12 cellular contexts compared by ENCODE assay signal in genomic region chr16:86951831-86952598, GRCh38.
A peak's percentile ranks its signal among the peaks of the same experiment; 100 is the strongest.
DNase-seq lines count a peak whose midpoint lies in the region; ATAC-seq and TF ChIP-seq lines count a peak whose summit lies in the region.
"Had no signal": no experiment of that assay in that cellular context is flagged by ENCODE, and none has a peak within 500 bp of the region (broad histone marks: within the 10 kb centered on the region; RNA-seq: fewer than 3 reads in every experiment).

No MANE protein-coding gene starts in this region.

- H3K9me3 Mint-ChIP-seq in naive thymus-derived CD4-positive, alpha-beta T cell: peaks cover 0 to 9% (median 0%) of the 10 kb centered on the region in 11 donors

- H2AFZ ChIP-seq in ACC112 (ENCODE audit: low read length, unreplicated experiment): no peak overlapping the region
- H2AFZ ChIP-seq in hepatocyte: no peak overlapping the region

- H3K4me2 ChIP-seq in hepatocyte: no peak overlapping the region

- H3K27ac Mint-ChIP-seq in naive thymus-derived CD4-positive, alpha-beta T cell: no peak overlapping the region

- DNase-seq in astrocyte of the hippocampus (ENCODE audit: low read depth, low spot score) (peak; percentile 90), hepatocyte (ENCODE audit: low spot score) (peak; percentile 35), UCSD-AML1 (lab: John Stamatoyannopoulos, UW; ENCODE audit: unreplicated experiment) (no peak), D341Med (ENCODE audit: low spot score) (no peak)
- DNase-seq in naive thymus-derived CD4-positive, alpha-beta T cell: no peak
- DNase-seq in effector CD8-positive, alpha-beta T cell (lab: John Stamatoyannopoulos, UW): no peak
- DNase-seq: activated T-cell treated with anti-CD3 and anti-CD28 coated beads for 4 hours; stimulated activated CD4-positive, alpha-beta T cell treated with anti-CD3 and anti-CD28 coated beads, Interleukin-1b, Interleukin-23, amount 100 ng/mL, for 48 hours had no signal

- H3K27ac ChIP-seq in ACC112 (ENCODE audit: low read depth, low read length): peak overlapping the region; percentile 99
- H3K27ac ChIP-seq in HUES48 (ENCODE audit: low read depth, low read length): peak overlapping the region; percentile 61
- H3K27ac ChIP-seq in hepatocyte: peak overlapping the region; percentile 42
- no peak overlapping the region for H3K27ac ChIP-seq in naive thymus-derived CD4-positive, alpha-beta T cell (ENCODE audit: low read depth, low read length)
- H3K27ac ChIP-seq: SK-N-MC had no signal

- H3K27me3 Mint-ChIP-seq in naive thymus-derived CD4-positive, alpha-beta T cell: peaks cover 0 to 15% (median 5%) of the 10 kb centered on the region in 5 donors

- H3K9me3 ChIP-seq in HUES48 (ENCODE audit: control insufficient read depth, insufficient read depth, low read length): no peaks in the 10 kb centered on the region
- no peaks in the 10 kb centered on the region for H3K9me3 ChIP-seq in hepatocyte (ENCODE audit: low read depth)
- no peaks in the 10 kb centered on the region for H3K9me3 ChIP-seq in naive thymus-derived CD4-positive, alpha-beta T cell (ENCODE audit: control insufficient read depth in 2 of 3, low read length in 3 of 3)

- no peaks in the 10 kb centered on the region for H3K27me3 ChIP-seq in ACC112 (ENCODE audit: insufficient read depth, low read length)
- H3K27me3 ChIP-seq in HUES48 (ENCODE audit: control insufficient read depth, insufficient read depth, low read length): no peaks in the 10 kb centered on the region
- no peaks in the 10 kb centered on the region for H3K27me3 ChIP-seq in hepatocyte
- H3K27me3 ChIP-seq in naive thymus-derived CD4-positive, alpha-beta T cell (ENCODE audit: control insufficient read depth in 2 of 2, insufficient read depth in 2 of 2, low read length in 2 of 2): no peaks in the 10 kb centered on the region

- H3K79me2 ChIP-seq in ACC112 (ENCODE audit: control insufficient read depth, insufficient read depth, low read length, unreplicated experiment) (peaks cover 4% of the 10 kb centered on the region), hepatocyte (no peaks in the 10 kb centered on the region)

- H3K4me3 Mint-ChIP-seq in naive thymus-derived CD4-positive, alpha-beta T cell: no peak overlapping the region
- H3K4me3 Mint-ChIP-seq: CD14-positive monocyte had no signal

- H3K4me1 Mint-ChIP-seq in naive thymus-derived CD4-positive, alpha-beta T cell: peaks cover 0 to 11% (median 7%) of the 10 kb centered on the region in 7 donors

- no peak for ATAC-seq in naive thymus-derived CD4-positive, alpha-beta T cell

- H3K9ac ChIP-seq in HUES48 (ENCODE audit: low read depth, low read length): no peak overlapping the region

- H3K4me1 ChIP-seq in ACC112 (ENCODE audit: control insufficient read depth, insufficient read depth, low read length, unreplicated experiment) (peaks cover 37% of the 10 kb centered on the region), HUES48 (ENCODE audit: control insufficient read depth, insufficient read depth, low read length) (peaks cover 8% of the 10 kb centered on the region), hepatocyte (ENCODE audit: insufficient read depth) (no peaks in the 10 kb centered on the region)
- peaks cover 0 to 4% of the 10 kb centered on the region in 2 donors for H3K4me1 ChIP-seq in naive thymus-derived CD4-positive, alpha-beta T cell (ENCODE audit: control insufficient read depth in 2 of 2, insufficient read depth in 2 of 2, low read length in 2 of 2)

- H4K20me1 ChIP-seq in hepatocyte (ENCODE audit: insufficient read depth, poor library complexity, severe bottlenecking): no peaks in the 10 kb centered on the region

- POLR2A ChIA-PET in naive thymus-derived CD4-positive, alpha-beta T cell (lab: Charles Lee): no interaction called here

- 79% methylated on average over 13 of the region's 13 CpGs for WGBS in hepatocyte (ENCODE audit: low lambda C conversion rate, missing lambda C conversion rate)

- no peaks in the 10 kb centered on the region for H3K36me3 Mint-ChIP-seq in naive thymus-derived CD4-positive, alpha-beta T cell
- H3K36me3 Mint-ChIP-seq: CD14-positive monocyte had no signal

- intact Hi-C loops in naive thymus-derived CD4-positive, alpha-beta T cell (cut with micrococcal nuclease): no loop called here

- CTCF ChIA-PET in naive thymus-derived CD4-positive, alpha-beta T cell (lab: Charles Lee): no interaction called here

- H3K4me3 ChIP-seq in ACC112 (ENCODE audit: low read depth, low read length) (peak overlapping the region; percentile 28), HUES48 (ENCODE audit: low read depth, low read length) (no peak overlapping the region), hepatocyte (no peak overlapping the region)
- H3K4me3 ChIP-seq in naive thymus-derived CD4-positive, alpha-beta T cell (ENCODE audit: low read length): no peak overlapping the region
- H3K4me3 ChIP-seq: SK-N-MC had no signal

- TF ChIP-seq CTCF in hepatocyte (IDR thresholded peaks at IDR 0.05; ENCODE audit: poor library complexity): no peak

- no peaks in the 10 kb centered on the region for H3K36me3 ChIP-seq in ACC112 (ENCODE audit: insufficient read depth, low read length)
- no peaks in the 10 kb centered on the region for H3K36me3 ChIP-seq in HUES48 (ENCODE audit: control insufficient read depth, insufficient read depth, low read length)
- H3K36me3 ChIP-seq in hepatocyte (replicated peaks; ENCODE audit: insufficient read depth, low read depth): no peaks in the 10 kb centered on the region
- H3K36me3 ChIP-seq in naive thymus-derived CD4-positive, alpha-beta T cell (ENCODE audit: control insufficient read depth in 2 of 3, insufficient read depth in 3 of 3, low read length in 3 of 3): no peaks in the 10 kb centered on the region

- H3K9me2 ChIP-seq in hepatocyte (replicated peaks; ENCODE audit: insufficient read depth): no peaks in the 10 kb centered on the region

Comparison
In these comparisons a context has a peak if more than half of its experiments do, and no peak if none do; other contexts are left out.
1. DNase-seq: peak in astrocyte of the hippocampus (single experiment) and hepatocyte (single experiment); none in naive thymus-derived CD4-positive, alpha-beta T cell (0 of 9), effector CD8-positive, alpha-beta T cell (single experiment), UCSD-AML1 (single experiment) and D341Med (single experiment).